In genomic region chr17:65403616-65404015, GRCh38 we compare ENCODE assay signal across 21 cellular contexts.
"Had no signal": no experiment of that assay in that cellular context is flagged by ENCODE, and none has a peak within 500 bp of the region (broad histone marks: within the 10 kb centered on the region; RNA-seq: fewer than 3 reads in every experiment).

No MANE protein-coding gene starts in this region.

- H3K36me3 ChIP-seq: colonic mucosa, stomach, thoracic aorta, uterus had no signal

- H3K9me3 ChIP-seq: colonic mucosa, mucosa of descending colon, psoas muscle, stomach, thoracic aorta, uterus had no signal

- H3K27ac Mint-ChIP-seq: naive thymus-derived CD8-positive, alpha-beta T cell had no signal

- DNase-seq: colonic mucosa; dermis blood vessel endothelial cell; erythroblast; foreskin keratinocyte; head of caudate nucleus; left colon; mesendoderm; mucosa of descending colon; naive thymus-derived CD8-positive, alpha-beta T cell; psoas muscle; retina; stimulated activated CD4-positive, alpha-beta T cell treated with anti-CD3 and anti-CD28 coated beads, Interleukin-12 subunit alpha, Interleukin-12 subunit beta, amount 100 ng/mL, for 4 hours; stimulated activated naive CD4-positive, alpha-beta T cell; stomach; substantia nigra; trophoblast cell; uterus had no signal

- H3K4me1 ChIP-seq: foreskin keratinocyte, uterus had no signal

- H3K27ac ChIP-seq: colonic mucosa, foreskin keratinocyte, hepatocyte, psoas muscle, skin epidermis, stomach, thoracic aorta, uterus had no signal

- ATAC-seq: foreskin keratinocyte; left colon; mucosa of descending colon; naive thymus-derived CD8-positive, alpha-beta T cell; psoas muscle; sciatic nerve had no signal

- H3K36me3 Mint-ChIP-seq: naive thymus-derived CD8-positive, alpha-beta T cell had no signal

- H3K27me3 ChIP-seq: colonic mucosa, foreskin keratinocyte, hepatocyte, uterus had no signal

- H3K4me3 ChIP-seq: colonic mucosa, hepatocyte, mucosa of descending colon, psoas muscle, skin epidermis, stomach, thoracic aorta, uterus had no signal

- H3K9me3 Mint-ChIP-seq: naive thymus-derived CD8-positive, alpha-beta T cell had no signal

- H3K4me3 Mint-ChIP-seq: naive thymus-derived CD8-positive, alpha-beta T cell had no signal
